ENCODE assay signal across 10 cellular contexts in genomic region chr2:153519260-153519875, GRCh38. TPM values are rescaled to one million over a fixed set of nuclear protein-coding genes. Genes with fewer than 3 reads are reported as not detected.
DNase-seq lines count a peak whose midpoint lies in the region; ATAC-seq and TF ChIP-seq lines count a peak whose summit lies in the region.
"Had no signal": no experiment of that assay in that cellular context is flagged by ENCODE, and none has a peak within 500 bp of the region (broad histone marks: within the 10 kb centered on the region; RNA-seq: fewer than 3 reads in every experiment).

No MANE protein-coding gene starts in this region.

- CTCF ChIA-PET in IMR-90 (lab: Yijun Ruan, JAX) = no interaction called here

- H4K5ac ChIP-seq in IMR-90 (ENCODE audit: low read depth, low read length) = no peak overlapping the region

- H2BK15ac ChIP-seq in IMR-90 (ENCODE audit: low read depth, low read length) = no peak overlapping the region

- no peaks in the 10 kb centered on the region for H3K9me2 ChIP-seq in hepatocyte (replicated peaks; ENCODE audit: insufficient read depth)

- H3K4me1 Mint-ChIP-seq in activated naive CD8-positive, alpha-beta T cell treated with anti-CD3 and anti-CD28 coated beads for 36 hours = no peaks in the 10 kb centered on the region

- no TSS peak for BruUV-seq in IMR-90 (replicated peaks; lab: Mats Ljungman, UMichigan)

- no peak overlapping the region for H3K4me3 ChIP-seq in IMR-90 (ENCODE audit: insufficient read depth, low read depth, low read length)
- no peak overlapping the region for H3K4me3 ChIP-seq in hepatocyte
- H3K4me3 ChIP-seq: BLaER1 had no signal

- H3K56ac ChIP-seq in IMR-90 (ENCODE audit: extremely low read depth, insufficient read depth, low read length) = no peak overlapping the region

- POLR2A ChIA-PET in IMR-90 (lab: Charles Lee; ENCODE audit: unreplicated experiment) = no interaction called here

- H3K36me3 ChIP-seq in IMR-90 (ENCODE audit: control insufficient read depth, insufficient read depth, low read length) (no peaks in the 10 kb centered on the region), hepatocyte (replicated peaks; ENCODE audit: insufficient read depth, low read depth) (no peaks in the 10 kb centered on the region)
- H3K36me3 ChIP-seq: BLaER1 had no signal

- H3K18ac ChIP-seq in IMR-90 (ENCODE audit: low read depth, low read length) = no peak overlapping the region

- peak; percentile 52 for TF ChIP-seq RAD21 in IMR-90 (IDR thresholded peaks at IDR 0.05; ENCODE audit: low read length)

- no peaks in the 10 kb centered on the region for H3K79me2 ChIP-seq in hepatocyte

- H3K27me3 ChIP-seq in IMR-90 (ENCODE audit: control insufficient read depth, insufficient read depth, low read length) (no peaks in the 10 kb centered on the region), hepatocyte (no peaks in the 10 kb centered on the region)
- H3K27me3 ChIP-seq: BLaER1 had no signal

- H4K8ac ChIP-seq in IMR-90 (ENCODE audit: low read depth in 2 of 2, low read length in 2 of 2) = no peak overlapping the region

- peaks cover 14% of the 10 kb centered on the region for H3K27me3 Mint-ChIP-seq in activated naive CD8-positive, alpha-beta T cell treated with anti-CD3 and anti-CD28 coated beads for 36 hours

- H3K9ac ChIP-seq in IMR-90 (ENCODE audit: low read depth, low read length) = no peak overlapping the region
- H3K9ac ChIP-seq: BLaER1 had no signal

- H2AK9ac ChIP-seq in IMR-90 (replicated peaks; ENCODE audit: low read depth, low read length, poor library complexity) = no peak overlapping the region

- dilution Hi-C loops in IMR-90 (cut with HindIII; ENCODE audit: low sequenced_read_pairs, unreplicated experiment) = no loop called here

- no peaks in the 10 kb centered on the region for H3K4me1 ChIP-seq in IMR-90 (ENCODE audit: control insufficient read depth, insufficient read depth, low read length)
- no peaks in the 10 kb centered on the region for H3K4me1 ChIP-seq in hepatocyte (ENCODE audit: insufficient read depth)
- H3K4me1 ChIP-seq: BLaER1 had no signal

- DNase-seq in DMS79 treated with DMSO at 0.1 percent for 48 hours (lab: John Stamatoyannopoulos, UW) (peak; percentile 6), DMS79 (lab: John Stamatoyannopoulos, UW) (no peak), IMR-90 (peak; percentile 39), RPMI7951 (ENCODE audit: low read depth) (peak; percentile 47), hepatocyte (ENCODE audit: low spot score) (peak; percentile 77), HPDE6-E6E7 (ENCODE audit: extremely low spot score) (no peak)
- peak; percentile 18 for DNase-seq in activated naive CD8-positive, alpha-beta T cell treated with anti-CD3 and anti-CD28 coated beads for 36 hours
- DNase-seq in stimulated activated CD4-positive, alpha-beta T cell treated with anti-CD3 and anti-CD28 coated beads, Interleukin-12 subunit alpha, Interleukin-12 subunit beta, amount 100 ng/mL, for 4 hours = peak; percentile 52

- H3K9me1 ChIP-seq in IMR-90 (ENCODE audit: insufficient read depth, low read length) = no peaks in the 10 kb centered on the region

- H3K4me2 ChIP-seq in IMR-90 (ENCODE audit: low read depth, low read length) (no peak overlapping the region), hepatocyte (no peak overlapping the region)
- H3K4me2 ChIP-seq: BLaER1 had no signal

- H2BK120ac ChIP-seq in IMR-90 (ENCODE audit: low read depth, low read length) = no peak overlapping the region

- intact Hi-C loops in IMR-90 (cut with micrococcal nuclease) = loop anchor here (1.0 to 10.0 kb wide), 2 partner anchors 779 to 1485 kb away; no protein-coding TSS in a partner anchor

- peak; percentile 61 for TF ChIP-seq CTCF in IMR-90 (conservative IDR thresholded peaks at IDR 0.05; ENCODE audit: low read depth, low read length)
- peak; percentile 95 for TF ChIP-seq CTCF in hepatocyte (IDR thresholded peaks at IDR 0.05; ENCODE audit: poor library complexity)

- no peak overlapping the region for H2AK5ac ChIP-seq in IMR-90 (ENCODE audit: low read depth, low read length)

- H3K9me3 Mint-ChIP-seq in activated naive CD8-positive, alpha-beta T cell treated with anti-CD3 and anti-CD28 coated beads for 36 hours = no peaks in the 10 kb centered on the region

- no peak overlapping the region for H3K27ac Mint-ChIP-seq in activated naive CD8-positive, alpha-beta T cell treated with anti-CD3 and anti-CD28 coated beads for 36 hours

- H3K27ac ChIP-seq in IMR-90 (ENCODE audit: insufficient read depth, low read length) (no peak overlapping the region), hepatocyte (no peak overlapping the region)
- H3K27ac ChIP-seq: BLaER1, epithelial cell of prostate had no signal

- TF ChIP-seq POLR2A in IMR-90 (IDR thresholded peaks at IDR 0.05; ENCODE audit: low read depth, low read length) = no peak

- H2BK5ac ChIP-seq in IMR-90 (ENCODE audit: low read depth, low read length, poor library complexity, severe bottlenecking) = no peak overlapping the region

- ATAC-seq in IMR-90 (ENCODE audit: low read depth) = peak; percentile 37

- in situ Hi-C loops in IMR-90 (cut with MboI; ENCODE audit: low sequenced_read_pairs) = loop anchor here (25.0 kb wide), 1 partner anchor 782 kb away; no protein-coding TSS in a partner anchor

- H3K9me3 ChIP-seq in IMR-90 (ENCODE audit: control insufficient read depth, insufficient read depth, low read length) (no peaks in the 10 kb centered on the region), hepatocyte (ENCODE audit: low read depth) (no peaks in the 10 kb centered on the region)
- H3K9me3 ChIP-seq: BLaER1 had no signal

- no peak overlapping the region for H2AFZ ChIP-seq in IMR-90 (replicated peaks; ENCODE audit: low read length, poor library complexity)
- H2AFZ ChIP-seq in hepatocyte = no peak overlapping the region

- H3K14ac ChIP-seq in IMR-90 (replicated peaks; ENCODE audit: low read depth, low read length) = no peak overlapping the region

- no peak overlapping the region for H4K91ac ChIP-seq in IMR-90 (ENCODE audit: insufficient read depth, low read depth, low read length)

- H3K23ac ChIP-seq in IMR-90 (ENCODE audit: low read depth, low read length) = no peak overlapping the region

- no peak overlapping the region for H3K4me3 Mint-ChIP-seq in activated naive CD8-positive, alpha-beta T cell treated with anti-CD3 and anti-CD28 coated beads for 36 hours

- H4K20me1 ChIP-seq in IMR-90 (ENCODE audit: insufficient read depth, low read length) = no peaks in the 10 kb centered on the region
- no peaks in the 10 kb centered on the region for H4K20me1 ChIP-seq in hepatocyte (ENCODE audit: insufficient read depth, poor library complexity, severe bottlenecking)
- H4K20me1 ChIP-seq: BLaER1 had no signal

- no CpG with 5 or more reads among the region's 1 CpG for WGBS in IMR-90 (ENCODE audit: extremely low coverage in 2 of 2, insufficient read length in 1 of 2), 2 experiments
- 4% methylated on average over 1 of the region's 1 CpG for WGBS in hepatocyte (ENCODE audit: low lambda C conversion rate, missing lambda C conversion rate)

- H3K36me3 Mint-ChIP-seq in activated naive CD8-positive, alpha-beta T cell treated with anti-CD3 and anti-CD28 coated beads for 36 hours = no peaks in the 10 kb centered on the region

- H3K79me1 ChIP-seq in IMR-90 (ENCODE audit: low read depth in 1 of 2, low read length in 2 of 2) = no peaks in the 10 kb centered on the region

- no peak overlapping the region for H2BK20ac ChIP-seq in IMR-90 (ENCODE audit: low read depth, low read length)

- H3K4ac ChIP-seq in IMR-90 (ENCODE audit: low read depth, low read length) = no peak overlapping the region

TF ChIP-seq in IMR-90, 13 proteins besides CTCF, POLR2A, EP300 and RAD21:
- TF ChIP-seq MXI1 (IDR thresholded peaks at IDR 0.05; ENCODE audit: borderline replicate concordance, low read depth, low read length) (no peak), SMC3 (IDR thresholded peaks at IDR 0.05; ENCODE audit: low read depth, low read length) (peak; percentile 47; the same call in 1 of the 2 replicates)

RNA-seq across cellular contexts. Expression of gene RPRM, which starts 40.8 kb away (rescaled TPM):
- not detected in 2 replicates for total RNA-seq in IMR-90 (2012; rRNA removed)
- not detected in 2 replicates for polyA plus RNA-seq in IMR-90 (2012; rRNA removed)
- not detected in 2 replicates for polyA plus RNA-seq in IMR-90 (2012; cell fraction: cytosol; rRNA removed)
- not detected in 2 replicates for polyA plus RNA-seq in IMR-90 (2012; cell fraction: nucleus; rRNA removed; ENCODE audit: low replicate concordance)
- total RNA-seq in RPMI7951 (2014; rRNA removed; shearing (Covaris generic)) = not detected in 2 replicates
- under 1 TPM in 1 of 2 experiments, not detected in 1; 0.14 TPM for total RNA-seq in activated naive CD8-positive, alpha-beta T cell treated with anti-CD3 and anti-CD28 coated beads for 36 hours
- total RNA-seq in hepatocyte = 2.1 and 3.4 TPM in 2 replicates
- polyA plus RNA-seq in hepatocyte = 1.7 and 1.9 TPM in 2 replicates

Comparison
In these comparisons a context has a peak if more than half of its experiments do, and no peak if none do; other contexts are left out.
1. DNase-seq: peak in DMS79 treated with DMSO at 0.1 percent for 48 hours (single experiment), IMR-90 (single experiment), RPMI7951 (single experiment), activated naive CD8-positive, alpha-beta T cell treated with anti-CD3 and anti-CD28 coated beads for 36 hours (single experiment), hepatocyte (single experiment) and stimulated activated CD4-positive, alpha-beta T cell treated with anti-CD3 and anti-CD28 coated beads, Interleukin-12 subunit alpha, Interleukin-12 subunit beta, amount 100 ng/mL, for 4 hours (single experiment); none in DMS79 (single experiment) and HPDE6-E6E7 (single experiment).